ENCODE assay signal across 8 cellular contexts in the genomic region with DNA sequence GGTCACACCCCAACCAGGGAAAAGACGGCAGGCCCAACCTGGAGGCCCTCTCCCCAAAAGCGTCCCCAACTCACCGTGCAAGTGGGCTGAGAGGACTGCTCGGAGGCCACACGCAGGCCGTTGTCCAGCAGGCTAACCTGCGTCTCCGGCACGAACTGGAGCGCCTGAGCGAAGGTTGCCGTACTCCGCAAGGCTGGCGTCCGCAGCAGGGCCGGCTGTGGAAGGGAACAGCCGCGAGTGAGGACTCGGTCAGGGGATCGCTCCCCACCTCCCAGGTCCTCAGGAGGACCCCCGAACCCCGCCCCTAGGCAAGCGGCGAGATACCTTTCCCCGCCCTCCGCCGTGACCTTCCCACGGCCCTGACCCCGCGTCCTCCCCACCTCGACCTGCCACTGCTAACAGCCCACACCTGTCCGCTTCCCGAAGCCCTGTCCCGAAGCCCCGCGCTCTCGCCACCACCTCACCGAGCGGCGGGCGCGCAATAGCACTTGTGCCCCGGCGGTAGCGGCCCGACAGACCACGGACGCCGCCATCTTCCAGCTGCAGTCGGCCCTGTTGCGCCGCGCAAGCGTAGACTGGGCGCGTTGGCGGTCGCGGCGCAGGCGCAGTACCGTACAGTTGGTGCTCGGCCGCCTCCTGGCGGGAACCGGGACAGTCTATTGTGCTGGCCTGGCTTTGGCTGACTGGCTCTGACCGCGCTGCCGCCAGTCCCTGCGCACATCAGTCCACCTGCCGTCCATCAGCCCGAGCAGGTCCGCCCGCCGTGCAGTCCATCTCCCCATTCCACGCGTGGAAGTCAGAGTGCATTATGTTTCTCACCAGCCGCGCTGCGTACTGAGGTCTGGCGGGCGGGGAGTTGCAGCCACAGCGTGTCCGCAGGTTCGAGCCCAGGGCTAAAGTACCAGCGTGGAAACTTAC. TPM values are rescaled to one million over a fixed set of nuclear protein-coding genes. Genes with fewer than 3 reads are reported as not detected.
A peak's percentile ranks its signal among the peaks of the same experiment; 100 is the strongest.
DNase-seq lines count a peak whose midpoint lies in the region; ATAC-seq and TF ChIP-seq lines count a peak whose summit lies in the region.

Gene UQCRC1, minus strand, starts transcription at position 559 of the 918 bp plus-strand sequence. Its CDS starts 26 bp downstream, at position 533.

- H3K4me1 ChIP-seq in esophagus (ENCODE audit: control insufficient read depth in 2 of 2, insufficient read depth in 2 of 2, low read length in 1 of 2), result peaks cover 0 to 2% of the 10 kb centered on the region in 2 donors
- H3K4me1 ChIP-seq in muscle layer of colon (ENCODE audit: insufficient read depth, low read length), result peaks cover 17% of the 10 kb centered on the region

- H3K27me3 ChIP-seq in esophagus (ENCODE audit: control insufficient read depth in 1 of 2, insufficient read depth in 2 of 2, low read length in 2 of 2) (no peaks in the 10 kb centered on the region), muscle layer of colon (ENCODE audit: control insufficient read depth in 1 of 2, insufficient read depth in 2 of 2, low read length in 2 of 2) (no peaks in the 10 kb centered on the region)

- H3K9me3 ChIP-seq in esophagus (ENCODE audit: control insufficient read depth in 2 of 2, insufficient read depth in 1 of 2, low read depth in 1 of 2, low read length in 1 of 2), result no peaks in the 10 kb centered on the region
- H3K9me3 ChIP-seq in muscle layer of colon (ENCODE audit: low read length), result no peaks in the 10 kb centered on the region

- H3K4me1 Mint-ChIP-seq in activated T-cell treated with anti-CD3 and anti-CD28 coated beads, Interleukin-2, amount 50 U/mL, for 4 hours (ENCODE audit: low read depth), result peaks cover 20% of the 10 kb centered on the region

- DNase-seq in DMS79 (lab: John Stamatoyannopoulos, UW), result peak; percentile 35
- DNase-seq in Jurkat, Clone E6-1 (ENCODE audit: low read depth, low spot score), result peak; percentile 85
- peak; percentile 88 for DNase-seq in activated T-cell treated with anti-CD3 and anti-CD28 coated beads, Interleukin-2, amount 50 U/mL, for 4 hours
- DNase-seq in stimulated activated CD8-positive, alpha-beta memory T cell treated with anti-CD3 and anti-CD28 coated beads, Interleukin-7, amount 100 ng/mL, for 24 hours (ENCODE audit: low read depth), result peak; percentile 82

- ATAC-seq in GM21619 (IDR thresholded peaks at IDR 0.05; ENCODE audit: unreplicated experiment), result peak; percentile 96
- peak; percentile 97 to 98 for ATAC-seq in activated T-cell treated with anti-CD3 and anti-CD28 coated beads, Interleukin-2, amount 50 U/mL, for 4 hours

- peak within 1 kb of the TSS; percentile 99 for H3K4me3 ChIP-seq in Jurkat, Clone E6-1 (ENCODE audit: low read length)
- peak within 1 kb of the TSS; percentile 84 to 96 for H3K4me3 ChIP-seq in esophagus (ENCODE audit: low read depth in 1 of 2, low read length in 2 of 2)
- peak within 1 kb of the TSS; percentile 95 to 98 for H3K4me3 ChIP-seq in muscle layer of colon (ENCODE audit: low read depth in 1 of 2, low read length in 2 of 2)

- peak within 1 kb of the TSS; percentile 98 for H3K4me3 Mint-ChIP-seq in activated T-cell treated with anti-CD3 and anti-CD28 coated beads, Interleukin-2, amount 50 U/mL, for 4 hours

- whole genome bisulfite sequencing in esophagus, 2 donors, result 2 to 3% methylated on average over 82 to 86 of the region's 86 CpGs

- peak within 1 kb of the TSS; percentile 95 for H3K9ac ChIP-seq in muscle layer of colon (ENCODE audit: low read length)

- H3K27ac ChIP-seq in esophagus (ENCODE audit: low read depth in 2 of 2, low read length in 1 of 2), result peak within 1 kb of the TSS; percentile 80 to 96
- peak within 1 kb of the TSS; percentile 87 for H3K27ac ChIP-seq in muscle layer of colon (ENCODE audit: low read depth, low read length)

- no peaks in the 10 kb centered on the region for H3K27me3 Mint-ChIP-seq in activated T-cell treated with anti-CD3 and anti-CD28 coated beads, Interleukin-2, amount 50 U/mL, for 4 hours (ENCODE audit: low read depth)

- H3K36me3 ChIP-seq in esophagus (ENCODE audit: control insufficient read depth in 2 of 2, insufficient read depth in 2 of 2, low read length in 1 of 2) (peaks cover 8 to 13% of the 10 kb centered on the region in 2 donors), muscle layer of colon (ENCODE audit: insufficient read depth, low read length) (peaks cover 20% of the 10 kb centered on the region)

- H3K36me3 Mint-ChIP-seq in activated T-cell treated with anti-CD3 and anti-CD28 coated beads, Interleukin-2, amount 50 U/mL, for 4 hours (ENCODE audit: insufficient read depth), result peaks cover 10% of the 10 kb centered on the region

- no peaks in the 10 kb centered on the region for H3K9me3 Mint-ChIP-seq in activated T-cell treated with anti-CD3 and anti-CD28 coated beads, Interleukin-2, amount 50 U/mL, for 4 hours

TF ChIP-seq in PFSK-1, 5 proteins besides CTCF, POLR2A, EP300 and RAD21:
- TF ChIP-seq FOXP2 (optimal IDR thresholded peaks at IDR 0.05; ENCODE audit: borderline replicate concordance, extremely low read depth, extremely low read length, insufficient read depth), result peak; percentile 53
- TF ChIP-seq TAF1 (IDR thresholded peaks at IDR 0.05; ENCODE audit: borderline replicate concordance, insufficient read depth, low read length), result peak; percentile 68
- no peak for TF ChIP-seq REST (IDR thresholded peaks at IDR 0.05; ENCODE audit: insufficient read depth in 1 of 2, low read depth in 2 of 2, low read length in 2 of 2)
- TF ChIP-seq POLR2AphosphoS5 (IDR thresholded peaks at IDR 0.05; ENCODE audit: low read depth, low read length), result peak; percentile 96

RNA-seq across cellular contexts. Expression of gene UQCRC1, which starts in this region (rescaled TPM):
- 481 TPM for polyA plus RNA-seq in Jurkat, Clone E6-1 (2012; ENCODE audit: insufficient read depth, insufficient read length)
- polyA plus RNA-seq in PFSK-1 (2012; ENCODE audit: insufficient read length, low read depth), result 523 TPM
- total RNA-seq in activated T-cell treated with anti-CD3 and anti-CD28 coated beads, Interleukin-2, amount 50 U/mL, for 4 hours, result 100 to 1,000 TPM; 178 to 200 (median 193) TPM
- polyA plus RNA-seq in esophagus, result 100 to 1,000 TPM; 192 to 264 TPM

Comparison
In these comparisons a context has a peak if more than half of its experiments do, and no peak if none do; other contexts are left out.
1. Peak in every context shown above with its lines: DNase-seq, ATAC-seq, H3K4me3 ChIP-seq and H3K27ac ChIP-seq.
2. DNase-seq: peak in every context shown above with its lines; median percentile 88 in activated T-cell treated with anti-CD3 and anti-CD28 coated beads, Interleukin-2, amount 50 U/mL, for 4 hours; 85 in Jurkat, Clone E6-1; 82 in stimulated activated CD8-positive, alpha-beta memory T cell treated with anti-CD3 and anti-CD28 coated beads, Interleukin-7, amount 100 ng/mL, for 24 hours; 35 in DMS79.